Comparison of ENCODE assay signal across 2 cellular contexts in genomic region chr2:113977060-113977659, GRCh38.
TF ChIP-seq lines count a peak whose summit lies in the region.

No MANE protein-coding gene starts in this region.

TF ChIP-seq in K562, 482 proteins besides CTCF, POLR2A, EP300 and RAD21:
- TF ChIP-seq SP1 (CRISPR knock-in tag; IDR thresholded peaks at IDR 0.05) (no peak), U2AF1 (optimal IDR thresholded peaks at IDR 0.05; ENCODE audit: low read depth, low read length) (no peak), ZNF23 (CRISPR knock-in tag; IDR thresholded peaks at IDR 0.05) (no peak), ZNF140 (CRISPR knock-in tag; IDR thresholded peaks at IDR 0.05) (no peak), NR0B1 (IDR thresholded peaks at IDR 0.05; ENCODE audit: partially characterized antibody) (no peak), TCFL5 (CRISPR knock-in tag; conservative IDR thresholded peaks at IDR 0.05) (no peak), ZNF232 (CRISPR knock-in tag; IDR thresholded peaks at IDR 0.05) (no peak), CBFA2T2 (conservative IDR thresholded peaks at IDR 0.05) (no peak), ATF3 (IDR thresholded peaks at IDR 0.05) (no peak), ATF3 (CRISPR knock-in tag; conservative IDR thresholded peaks at IDR 0.05) (no peak), ZBED1 (IDR thresholded peaks at IDR 0.05) (no peak), PHF8 (IDR thresholded peaks at IDR 0.05; ENCODE audit: borderline replicate concordance, low read length) (no peak), SREBF2 (CRISPR knock-in tag; IDR thresholded peaks at IDR 0.05) (no peak)
TF ChIP-seq in K562: peak in this region for 0.

TF ChIP-seq in HepG2, 621 proteins besides CTCF, POLR2A, EP300 and RAD21 (continues in another document):
- TF ChIP-seq ZNF709 (CRISPR knock-in tag; IDR thresholded peaks at IDR 0.05) (peak; percentile 60; the same call in 1 of the 2 replicates), ZNF605 (CRISPR knock-in tag; IDR thresholded peaks at IDR 0.05) (no peak; the same call in 1 of the 2 replicates), ZSCAN30 (CRISPR knock-in tag; IDR thresholded peaks at IDR 0.05) (no peak), HOXA5 (CRISPR knock-in tag; IDR thresholded peaks at IDR 0.05) (0 out of 2 replicates have a peak, but pooled peaks have one; percentile 41), CC2D1A (CRISPR knock-in tag; IDR thresholded peaks at IDR 0.05) (0 out of 2 replicates have a peak, but pooled peaks have one; percentile 61), ZNF33B (CRISPR knock-in tag; IDR thresholded peaks at IDR 0.05) (peak; percentile 64), FOXC1 (CRISPR knock-in tag; IDR thresholded peaks at IDR 0.05; ENCODE audit: borderline replicate concordance) (peak; percentile 48; the same call in 1 of the 2 replicates), KLF15 (CRISPR knock-in tag; IDR thresholded peaks at IDR 0.05; ENCODE audit: borderline replicate concordance) (no peak), CHD2 (IDR thresholded peaks at IDR 0.05; ENCODE audit: low read depth, low read length) (0 out of 2 replicates have a peak, but pooled peaks have one; percentile 13), MEF2D (CRISPR knock-in tag; IDR thresholded peaks at IDR 0.05) (peak; percentile 64; the same call in 1 of the 2 replicates), SMAD3 (CRISPR knock-in tag; IDR thresholded peaks at IDR 0.05) (no peak), RORA (CRISPR knock-in tag; IDR thresholded peaks at IDR 0.05) (no peak), REPIN1 (CRISPR knock-in tag; IDR thresholded peaks at IDR 0.05; ENCODE audit: borderline replicate concordance, low read depth) (no peak), NFE2 (CRISPR knock-in tag; IDR thresholded peaks at IDR 0.05) (no peak), ZFP90 (CRISPR knock-in tag; IDR thresholded peaks at IDR 0.05; ENCODE audit: borderline replicate concordance) (no peak), ZFP91 (CRISPR knock-in tag; IDR thresholded peaks at IDR 0.05; ENCODE audit: borderline replicate concordance) (peak; percentile 45; the same call in 1 of the 2 replicates), AHR (CRISPR knock-in tag; IDR thresholded peaks at IDR 0.05) (no peak), SMYD3 (CRISPR knock-in tag; IDR thresholded peaks at IDR 0.05) (0 out of 2 replicates have a peak, but pooled peaks have one; percentile 10), NPAS2 (CRISPR knock-in tag; IDR thresholded peaks at IDR 0.05; ENCODE audit: borderline replicate concordance) (no peak), SALL2 (CRISPR knock-in tag; IDR thresholded peaks at IDR 0.05) (peak; percentile 72), CHCHD3 (CRISPR knock-in tag; IDR thresholded peaks at IDR 0.05) (peak; percentile 89; the same call in 1 of the 2 replicates), ZFP82 (CRISPR knock-in tag; IDR thresholded peaks at IDR 0.05; ENCODE audit: borderline replicate concordance) (no peak), BRD4 (CRISPR knock-in tag; IDR thresholded peaks at IDR 0.05) (peak; percentile 20), HES4 (CRISPR knock-in tag; IDR thresholded peaks at IDR 0.05; ENCODE audit: borderline replicate concordance) (peak; percentile 36; the same call in 1 of the 2 replicates), FOXO4 (CRISPR knock-in tag; conservative IDR thresholded peaks at IDR 0.05) (0 out of 2 replicates have a peak, but pooled peaks have one; percentile 30), ZNF772 (CRISPR knock-in tag; IDR thresholded peaks at IDR 0.05) (no peak; the same call in 1 of the 2 replicates), SNAPC5 (CRISPR knock-in tag; IDR thresholded peaks at IDR 0.05; ENCODE audit: borderline replicate concordance) (peak; percentile 53; the same call in 1 of the 2 replicates), ZXDC (CRISPR knock-in tag; IDR thresholded peaks at IDR 0.05) (peak; percentile 67; the same call in 1 of the 2 replicates), ZNF850 (CRISPR knock-in tag; conservative IDR thresholded peaks at IDR 0.05) (no peak), ARHGAP35 (CRISPR knock-in tag; IDR thresholded peaks at IDR 0.05; ENCODE audit: borderline replicate concordance) (no peak)
- TF ChIP-seq, protein P1, sequence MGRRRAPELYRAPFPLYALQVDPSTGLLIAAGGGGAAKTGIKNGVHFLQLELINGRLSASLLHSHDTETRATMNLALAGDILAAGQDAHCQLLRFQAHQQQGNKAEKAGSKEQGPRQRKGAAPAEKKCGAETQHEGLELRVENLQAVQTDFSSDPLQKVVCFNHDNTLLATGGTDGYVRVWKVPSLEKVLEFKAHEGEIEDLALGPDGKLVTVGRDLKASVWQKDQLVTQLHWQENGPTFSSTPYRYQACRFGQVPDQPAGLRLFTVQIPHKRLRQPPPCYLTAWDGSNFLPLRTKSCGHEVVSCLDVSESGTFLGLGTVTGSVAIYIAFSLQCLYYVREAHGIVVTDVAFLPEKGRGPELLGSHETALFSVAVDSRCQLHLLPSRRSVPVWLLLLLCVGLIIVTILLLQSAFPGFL (CRISPR knock-in tag; IDR thresholded peaks at IDR 0.05) = no peak
- TF ChIP-seq, protein P2, sequence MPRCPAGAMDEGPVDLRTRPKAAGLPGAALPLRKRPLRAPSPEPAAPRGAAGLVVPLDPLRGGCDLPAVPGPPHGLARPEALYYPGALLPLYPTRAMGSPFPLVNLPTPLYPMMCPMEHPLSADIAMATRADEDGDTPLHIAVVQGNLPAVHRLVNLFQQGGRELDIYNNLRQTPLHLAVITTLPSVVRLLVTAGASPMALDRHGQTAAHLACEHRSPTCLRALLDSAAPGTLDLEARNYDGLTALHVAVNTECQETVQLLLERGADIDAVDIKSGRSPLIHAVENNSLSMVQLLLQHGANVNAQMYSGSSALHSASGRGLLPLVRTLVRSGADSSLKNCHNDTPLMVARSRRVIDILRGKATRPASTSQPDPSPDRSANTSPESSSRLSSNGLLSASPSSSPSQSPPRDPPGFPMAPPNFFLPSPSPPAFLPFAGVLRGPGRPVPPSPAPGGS (CRISPR knock-in tag; IDR thresholded peaks at IDR 0.05) = peak; percentile 15; the same call in 1 of the 2 replicates
- TF ChIP-seq, protein P3, sequence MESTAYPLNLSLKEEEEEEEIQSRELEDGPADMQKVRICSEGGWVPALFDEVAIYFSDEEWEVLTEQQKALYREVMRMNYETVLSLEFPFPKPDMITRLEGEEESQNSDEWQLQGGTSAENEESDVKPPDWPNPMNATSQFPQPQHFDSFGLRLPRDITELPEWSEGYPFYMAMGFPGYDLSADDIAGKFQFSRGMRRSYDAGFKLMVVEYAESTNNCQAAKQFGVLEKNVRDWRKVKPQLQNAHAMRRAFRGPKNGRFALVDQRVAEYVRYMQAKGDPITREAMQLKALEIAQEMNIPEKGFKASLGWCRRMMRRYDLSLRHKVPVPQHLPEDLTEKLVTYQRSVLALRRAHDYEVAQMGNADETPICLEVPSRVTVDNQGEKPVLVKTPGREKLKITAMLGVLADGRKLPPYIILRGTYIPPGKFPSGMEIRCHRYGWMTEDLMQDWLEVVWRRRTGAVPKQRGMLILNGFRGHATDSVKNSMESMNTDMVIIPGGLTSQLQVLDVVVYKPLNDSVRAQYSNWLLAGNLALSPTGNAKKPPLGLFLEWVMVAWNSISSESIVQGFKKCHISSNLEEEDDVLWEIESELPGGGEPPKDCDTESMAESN (CRISPR knock-in tag; conservative IDR thresholded peaks at IDR 0.05) = peak; percentile 62
- TF ChIP-seq, protein P4, sequence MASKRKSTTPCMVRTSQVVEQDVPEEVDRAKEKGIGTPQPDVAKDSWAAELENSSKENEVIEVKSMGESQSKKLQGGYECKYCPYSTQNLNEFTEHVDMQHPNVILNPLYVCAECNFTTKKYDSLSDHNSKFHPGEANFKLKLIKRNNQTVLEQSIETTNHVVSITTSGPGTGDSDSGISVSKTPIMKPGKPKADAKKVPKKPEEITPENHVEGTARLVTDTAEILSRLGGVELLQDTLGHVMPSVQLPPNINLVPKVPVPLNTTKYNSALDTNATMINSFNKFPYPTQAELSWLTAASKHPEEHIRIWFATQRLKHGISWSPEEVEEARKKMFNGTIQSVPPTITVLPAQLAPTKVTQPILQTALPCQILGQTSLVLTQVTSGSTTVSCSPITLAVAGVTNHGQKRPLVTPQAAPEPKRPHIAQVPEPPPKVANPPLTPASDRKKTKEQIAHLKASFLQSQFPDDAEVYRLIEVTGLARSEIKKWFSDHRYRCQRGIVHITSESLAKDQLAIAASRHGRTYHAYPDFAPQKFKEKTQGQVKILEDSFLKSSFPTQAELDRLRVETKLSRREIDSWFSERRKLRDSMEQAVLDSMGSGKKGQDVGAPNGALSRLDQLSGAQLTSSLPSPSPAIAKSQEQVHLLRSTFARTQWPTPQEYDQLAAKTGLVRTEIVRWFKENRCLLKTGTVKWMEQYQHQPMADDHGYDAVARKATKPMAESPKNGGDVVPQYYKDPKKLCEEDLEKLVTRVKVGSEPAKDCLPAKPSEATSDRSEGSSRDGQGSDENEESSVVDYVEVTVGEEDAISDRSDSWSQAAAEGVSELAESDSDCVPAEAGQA (IDR thresholded peaks at IDR 0.05; ENCODE audit: low read depth) = no peak
- TF ChIP-seq, protein P4 (CRISPR knock-in tag; IDR thresholded peaks at IDR 0.05; ENCODE audit: borderline replicate concordance) = no peak
- TF ChIP-seq, protein P5, sequence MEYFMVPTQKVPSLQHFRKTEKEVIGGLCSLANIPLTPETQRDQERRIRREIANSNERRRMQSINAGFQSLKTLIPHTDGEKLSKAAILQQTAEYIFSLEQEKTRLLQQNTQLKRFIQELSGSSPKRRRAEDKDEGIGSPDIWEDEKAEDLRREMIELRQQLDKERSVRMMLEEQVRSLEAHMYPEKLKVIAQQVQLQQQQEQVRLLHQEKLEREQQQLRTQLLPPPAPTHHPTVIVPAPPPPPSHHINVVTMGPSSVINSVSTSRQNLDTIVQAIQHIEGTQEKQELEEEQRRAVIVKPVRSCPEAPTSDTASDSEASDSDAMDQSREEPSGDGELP (IDR thresholded peaks at IDR 0.05; ENCODE audit: borderline replicate concordance, low read depth) = peak; percentile 49; the same call in 1 of the 2 replicates
- TF ChIP-seq, protein P6, sequence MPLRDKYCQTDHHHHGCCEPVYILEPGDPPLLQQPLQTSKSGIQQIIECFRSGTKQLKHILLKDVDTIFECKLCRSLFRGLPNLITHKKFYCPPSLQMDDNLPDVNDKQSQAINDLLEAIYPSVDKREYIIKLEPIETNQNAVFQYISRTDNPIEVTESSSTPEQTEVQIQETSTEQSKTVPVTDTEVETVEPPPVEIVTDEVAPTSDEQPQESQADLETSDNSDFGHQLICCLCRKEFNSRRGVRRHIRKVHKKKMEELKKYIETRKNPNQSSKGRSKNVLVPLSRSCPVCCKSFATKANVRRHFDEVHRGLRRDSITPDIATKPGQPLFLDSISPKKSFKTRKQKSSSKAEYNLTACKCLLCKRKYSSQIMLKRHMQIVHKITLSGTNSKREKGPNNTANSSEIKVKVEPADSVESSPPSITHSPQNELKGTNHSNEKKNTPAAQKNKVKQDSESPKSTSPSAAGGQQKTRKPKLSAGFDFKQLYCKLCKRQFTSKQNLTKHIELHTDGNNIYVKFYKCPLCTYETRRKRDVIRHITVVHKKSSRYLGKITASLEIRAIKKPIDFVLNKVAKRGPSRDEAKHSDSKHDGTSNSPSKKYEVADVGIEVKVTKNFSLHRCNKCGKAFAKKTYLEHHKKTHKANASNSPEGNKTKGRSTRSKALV (CRISPR knock-in tag; IDR thresholded peaks at IDR 0.05) = no peak
